12 cellular contexts compared by ENCODE assay signal in the genomic region with DNA sequence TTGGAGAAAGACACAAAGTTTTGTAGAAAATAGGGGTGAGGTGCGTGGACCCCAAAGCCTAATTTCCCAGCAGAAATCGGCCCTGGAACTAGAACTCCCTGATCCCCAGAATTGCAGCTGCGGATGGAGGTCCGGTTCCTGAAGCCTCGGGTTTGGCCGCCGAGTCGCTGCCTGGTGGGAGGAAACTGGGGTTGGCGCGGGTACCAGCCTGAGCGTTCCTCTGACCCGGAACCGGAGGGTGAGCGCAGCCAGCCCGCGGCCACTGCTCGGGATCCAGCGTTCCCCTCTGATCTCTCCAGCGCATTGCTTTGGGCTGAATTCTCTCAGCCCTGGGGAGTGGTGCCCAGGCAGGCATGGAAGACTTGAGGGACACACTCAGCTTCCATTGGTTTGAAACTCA. TPM values are rescaled to one million over a fixed set of nuclear protein-coding genes. Genes with fewer than 3 reads are reported as not detected.
A peak's percentile ranks its signal among the peaks of the same experiment; 100 is the strongest.
DNase-seq lines count a peak whose midpoint lies in the region; TF ChIP-seq lines count a peak whose summit lies in the region.
"Had no signal": no experiment of that assay in that cellular context is flagged by ENCODE, and none has a peak within 500 bp of the region (broad histone marks: within the 10 kb centered on the region; RNA-seq: fewer than 3 reads in every experiment).

No MANE protein-coding gene starts in this region.

- peak overlapping the region; percentile 96 for H3K4me3 Mint-ChIP-seq in neural progenitor cell
- H3K4me3 Mint-ChIP-seq: natural killer cell treated with Interleukin-12 subunit alpha and Interleukin-12 subunit beta and Interleukin-15 and Interleukin-18, amount 100 ng/mL, for 72 hours had no signal

- H3K36me3 ChIP-seq in BE2C (no peaks in the 10 kb centered on the region), Peyer's patch (no peaks in the 10 kb centered on the region), esophagus squamous epithelium (no peaks in the 10 kb centered on the region), neural progenitor cell (no peaks in the 10 kb centered on the region), OCI-LY7 (ENCODE audit: insufficient read depth, low read length) (no peaks in the 10 kb centered on the region)

- intact Hi-C loops in esophagus squamous epithelium (cut with DNase I), result no loop called here
- intact Hi-C loops in OCI-LY7 (cut with micrococcal nuclease; ENCODE audit: unreplicated experiment), result no loop called here

- WGBS in esophagus squamous epithelium, 2 donors, result 7 to 28% methylated on average over 4 to 10 of the region's 19 CpGs

- no peak overlapping the region for H3K27ac ChIP-seq in Peyer's patch
- no peak overlapping the region for H3K27ac ChIP-seq in esophagus squamous epithelium
- H3K27ac ChIP-seq in neural progenitor cell, result no peak overlapping the region
- no peak overlapping the region for H3K27ac ChIP-seq in OCI-LY7 (ENCODE audit: low read depth, low read length, poor library complexity, severe bottlenecking)

- peaks cover 32% of the 10 kb centered on the region for H3K4me1 Mint-ChIP-seq in neural progenitor cell

- peaks cover 23% of the 10 kb centered on the region for H3K36me3 Mint-ChIP-seq in neural progenitor cell
- H3K36me3 Mint-ChIP-seq: natural killer cell treated with Interleukin-12 subunit alpha and Interleukin-12 subunit beta and Interleukin-15 and Interleukin-18, amount 100 ng/mL, for 72 hours had no signal

- DNase-seq in BE2C (peak; percentile 8), Peyer's patch (no peak), esophagus squamous epithelium (lab: John Stamatoyannopoulos, UW) (no peak), neural progenitor cell (ENCODE audit: low spot score) (peak; percentile 56), NCI-H1930 (lab: John Stamatoyannopoulos, UW) (no peak), erythroblast (lab: John Stamatoyannopoulos, UW) (no peak), NCI-H345 (lab: John Stamatoyannopoulos, UW) (no peak), OCI-LY7 (ENCODE audit: low spot score) (no peak)
- DNase-seq: central memory CD4-positive, alpha-beta T cell; MV-4-11 had no signal

- H3F3A ChIP-seq in neural progenitor cell (ENCODE audit: low read depth), result no peaks in the 10 kb centered on the region

- no peak overlapping the region for H3K27ac Mint-ChIP-seq in neural progenitor cell
- H3K27ac Mint-ChIP-seq: natural killer cell treated with Interleukin-12 subunit alpha and Interleukin-12 subunit beta and Interleukin-15 and Interleukin-18, amount 100 ng/mL, for 72 hours had no signal

- H3K4me1 ChIP-seq in BE2C (no peaks in the 10 kb centered on the region), Peyer's patch (peaks cover 0 to 17% (median 0%) of the 10 kb centered on the region in 4 donors), esophagus squamous epithelium (peaks cover 5 to 22% (median 10%) of the 10 kb centered on the region in 3 donors), neural progenitor cell (no peaks in the 10 kb centered on the region), OCI-LY7 (ENCODE audit: insufficient read depth, low read length, poor library complexity, severe bottlenecking) (peaks cover 7% of the 10 kb centered on the region)

- no peaks in the 10 kb centered on the region for H3K9me3 ChIP-seq in BE2C
- H3K9me3 ChIP-seq in Peyer's patch, result no peaks in the 10 kb centered on the region
- H3K9me3 ChIP-seq in esophagus squamous epithelium, result no peaks in the 10 kb centered on the region
- H3K9me3 ChIP-seq in neural progenitor cell (ENCODE audit: low read depth), result no peaks in the 10 kb centered on the region
- no peaks in the 10 kb centered on the region for H3K9me3 ChIP-seq in OCI-LY7 (ENCODE audit: low read length)

- no peaks in the 10 kb centered on the region for H3K27me3 ChIP-seq in BE2C
- peaks cover 0 to 18% of the 10 kb centered on the region in 2 donors for H3K27me3 ChIP-seq in Peyer's patch
- H3K27me3 ChIP-seq in esophagus squamous epithelium, result peaks cover 0 to 77% (median 15%) of the 10 kb centered on the region in 4 donors
- H3K27me3 ChIP-seq in neural progenitor cell, result peaks cover 15% of the 10 kb centered on the region

- H3K4me2 ChIP-seq in neural progenitor cell, result peak overlapping the region; percentile 96
- no peak overlapping the region for H3K4me2 ChIP-seq in OCI-LY7 (ENCODE audit: low read length)

- H3K9me2 ChIP-seq in OCI-LY7 (ENCODE audit: insufficient read depth, low read length), result no peaks in the 10 kb centered on the region

- no peaks in the 10 kb centered on the region for H3K27me3 Mint-ChIP-seq in neural progenitor cell (ENCODE audit: insufficient read depth, low read depth)

- H2AFZ ChIP-seq in neural progenitor cell (replicated peaks) (peak overlapping the region; percentile 97), OCI-LY7 (ENCODE audit: low read length) (no peak overlapping the region)

- H4K20me1 ChIP-seq in neural progenitor cell (ENCODE audit: low read depth), result peaks cover 18% of the 10 kb centered on the region
- no peaks in the 10 kb centered on the region for H4K20me1 ChIP-seq in OCI-LY7 (ENCODE audit: insufficient read depth, low read length)

- TF ChIP-seq POLR2A in Peyer's patch (IDR thresholded peaks at IDR 0.05) (no peak), esophagus squamous epithelium (IDR thresholded peaks at IDR 0.05) (no peak), erythroblast (IDR thresholded peaks at IDR 0.05; ENCODE audit: low read length) (no peak)

- no peak overlapping the region for H3K9ac ChIP-seq in neural progenitor cell

- no TSS peak for BruUV-seq in OCI-LY7 (replicated peaks; lab: Mats Ljungman, UMichigan)

- POLR2A ChIA-PET in OCI-LY7 (lab: Charles Lee), result no interaction called here

- H3K79me2 ChIP-seq in neural progenitor cell (ENCODE audit: low read depth) (peaks cover 15% of the 10 kb centered on the region), OCI-LY7 (ENCODE audit: insufficient read depth, low read depth, low read length) (no peaks in the 10 kb centered on the region)

- CTCF ChIA-PET in OCI-LY7 (lab: Charles Lee; ENCODE audit: unreplicated experiment), result no interaction called here

- peaks cover 2% of the 10 kb centered on the region for H3K9me3 Mint-ChIP-seq in neural progenitor cell

- no peak for TF ChIP-seq CTCF in BE2C (IDR thresholded peaks at IDR 0.05; ENCODE audit: low read depth, low read length)
- TF ChIP-seq CTCF in Peyer's patch (IDR thresholded peaks at IDR 0.05), result no peak
- no peak for TF ChIP-seq CTCF in esophagus squamous epithelium (IDR thresholded peaks at IDR 0.05)
- no peak for TF ChIP-seq CTCF in neural progenitor cell (IDR thresholded peaks at IDR 0.05)
- no peak for TF ChIP-seq CTCF in OCI-LY7 (conservative IDR thresholded peaks at IDR 0.05; ENCODE audit: low read length)

- H3K4me3 ChIP-seq in BE2C (ENCODE audit: low read depth, low read length), result peak overlapping the region; percentile 76
- peak overlapping the region in 3 of 4 donors; percentile 28 to 47 (median 40) for H3K4me3 ChIP-seq in Peyer's patch
- peak overlapping the region; percentile 18 to 58 (median 46) for H3K4me3 ChIP-seq in esophagus squamous epithelium
- peak overlapping the region; percentile 93 for H3K4me3 ChIP-seq in neural progenitor cell
- H3K4me3 ChIP-seq in OCI-LY7 (ENCODE audit: low read depth, low read length, poor library complexity, severe bottlenecking), result no peak overlapping the region

RNA-seq across cellular contexts. Expression of a gene that starts 1.6 kb away (rescaled TPM):
- 16.0 TPM for polyA plus RNA-seq in BE2C (2012; ENCODE audit: insufficient read depth, insufficient read length, low read depth)
- 1 to 10 TPM in 3 of 4 donors, not detected in 1; 1.8 to 5.1 (median 3.7) TPM for total RNA-seq in Peyer's patch
- total RNA-seq in esophagus squamous epithelium, result 1 to 10 TPM in 2 of 4 donors, under 1 TPM in 2; 0.27 to 5.7 (median 1.4) TPM
- total RNA-seq in neural progenitor cell (ENCODE audit: low replicate concordance), result 30.7 and 35.9 TPM in 2 replicates
- total RNA-seq in OCI-LY7 (2014; rRNA removed; shearing (Covaris generic)), result not detected in 2 replicates
- total RNA-seq in OCI-LY7 (2022), result not detected in 2 replicates
- total RNA-seq: natural killer cell treated with Interleukin-12 subunit alpha and Interleukin-12 subunit beta and Interleukin-15 and Interleukin-18, amount 100 ng/mL, for 72 hours; T-helper 2 cell treated with Interferon-gamma antibody and Interleukin-4, amounts not matched to agents 100 ng/mL and 5 ng/mL, for 36 hours had no signal

Comparison
In these comparisons a context has a peak if more than half of its experiments do, and no peak if none do; other contexts are left out.
1. DNase-seq: peak in BE2C (single experiment) and neural progenitor cell (single experiment); none in Peyer's patch (0 of 3), esophagus squamous epithelium (single experiment), NCI-H1930 (0 of 2), erythroblast (0 of 2), NCI-H345 (single experiment) and OCI-LY7 (single experiment).